ENCODE assay signal across 8 cellular contexts in genomic region chr20:57698191-57698866, GRCh38. TPM values are rescaled to one million over a fixed set of nuclear protein-coding genes. Genes with fewer than 3 reads are reported as not detected.
DNase-seq lines count a peak whose midpoint lies in the region; ATAC-seq and TF ChIP-seq lines count a peak whose summit lies in the region.
"Had no signal": no experiment of that assay in that cellular context is flagged by ENCODE, and none has a peak within 500 bp of the region (broad histone marks: within the 10 kb centered on the region; RNA-seq: fewer than 3 reads in every experiment).

No MANE protein-coding gene starts in this region.

- no peak for TF ChIP-seq POLR2A in gastroesophageal sphincter (IDR thresholded peaks at IDR 0.05)

- no peaks in the 10 kb centered on the region for H4K20me1 ChIP-seq in fibroblast of lung (ENCODE audit: control insufficient read depth, extremely low read depth, insufficient read depth, low read length)

- H3K4me3 Mint-ChIP-seq in activated CD8-positive, alpha-beta memory T cell treated with anti-CD3 and anti-CD28 coated beads, Interleukin-2, amount 10 ng/mL, durations not matched to agents 7 days and 5 days = no peak overlapping the region
- H3K4me3 Mint-ChIP-seq: T-helper 1 cell treated with Interleukin-12 subunit alpha and Interleukin-12 subunit beta and Interleukin-4 antibody, amounts not matched to agents 30 μg/mL and 1 μg/mL, for 36 hours had no signal

- no peaks in the 10 kb centered on the region for H3K9me3 Mint-ChIP-seq in activated CD8-positive, alpha-beta memory T cell treated with anti-CD3 and anti-CD28 coated beads, Interleukin-2, amount 10 ng/mL, durations not matched to agents 7 days and 5 days (ENCODE audit: low read depth)
- H3K9me3 Mint-ChIP-seq: T-helper 1 cell treated with Interleukin-12 subunit alpha and Interleukin-12 subunit beta and Interleukin-4 antibody, amounts not matched to agents 30 μg/mL and 1 μg/mL, for 36 hours had no signal

- peaks cover 3% of the 10 kb centered on the region for H3K27me3 ChIP-seq in fibroblast of lung (ENCODE audit: control insufficient read depth, insufficient read depth, low read length)
- no peaks in the 10 kb centered on the region for H3K27me3 ChIP-seq in gastroesophageal sphincter

- CTCF ChIA-PET in activated CD8-positive, alpha-beta memory T cell treated with anti-CD3 and anti-CD28 coated beads, Interleukin-2, amount 10 ng/mL, durations not matched to agents 7 days and 5 days (lab: Charles Lee) = interaction anchor here (1.0 to 1.6 kb wide), 5 partner anchors 10 to 76 kb away, joined by 3 to 6 read pairs (median 4); no protein-coding TSS in a partner anchor

- no peaks in the 10 kb centered on the region for H3K79me2 ChIP-seq in fibroblast of lung (ENCODE audit: control insufficient read depth, insufficient read depth, low read length)

- peak overlapping the region; percentile 53 for H3K27ac Mint-ChIP-seq in activated CD8-positive, alpha-beta memory T cell treated with anti-CD3 and anti-CD28 coated beads, Interleukin-2, amount 10 ng/mL, durations not matched to agents 7 days and 5 days
- H3K27ac Mint-ChIP-seq: T-helper 1 cell treated with Interleukin-12 subunit alpha and Interleukin-12 subunit beta and Interleukin-4 antibody, amounts not matched to agents 30 μg/mL and 1 μg/mL, for 36 hours had no signal

- peaks cover 6% of the 10 kb centered on the region for H3K27me3 Mint-ChIP-seq in activated CD8-positive, alpha-beta memory T cell treated with anti-CD3 and anti-CD28 coated beads, Interleukin-2, amount 10 ng/mL, durations not matched to agents 7 days and 5 days

- H3K36me3 ChIP-seq in fibroblast of lung (ENCODE audit: control insufficient read depth, insufficient read depth, low read length) (no peaks in the 10 kb centered on the region), gastroesophageal sphincter (no peaks in the 10 kb centered on the region)

- TF ChIP-seq EP300 in gastroesophageal sphincter (IDR thresholded peaks at IDR 0.05) = no peak

- peak overlapping the region; percentile 64 for H3K4me2 ChIP-seq in fibroblast of lung (ENCODE audit: extremely low read depth, insufficient read depth, low read length)

- no peaks in the 10 kb centered on the region for H3K36me3 Mint-ChIP-seq in activated CD8-positive, alpha-beta memory T cell treated with anti-CD3 and anti-CD28 coated beads, Interleukin-2, amount 10 ng/mL, durations not matched to agents 7 days and 5 days

- H3K9me3 ChIP-seq in fibroblast of lung (ENCODE audit: control insufficient read depth, insufficient read depth, low read depth, low read length) = no peaks in the 10 kb centered on the region
- H3K9me3 ChIP-seq in gastroesophageal sphincter = no peaks in the 10 kb centered on the region

- DNase-seq in M059J (ENCODE audit: low read depth) (peak; percentile 100), fibroblast of lung (ENCODE audit: low read depth in 2 of 2) (peak; percentile 95 to 100), HUDEP-2 (lab: John Stamatoyannopoulos, UW; ENCODE audit: unreplicated experiment in 76 of 76) (no peak), COLO668 (lab: John Stamatoyannopoulos, UW; ENCODE audit: unreplicated experiment) (no peak)
- peak; percentile 84 for DNase-seq in activated CD8-positive, alpha-beta memory T cell treated with anti-CD3 and anti-CD28 coated beads, Interleukin-2, amount 10 ng/mL, durations not matched to agents 7 days and 5 days
- peak in 2 of 3 experiments; percentile 51 to 56 for DNase-seq in stimulated activated CD4-positive, alpha-beta T cell treated with anti-CD3 and anti-CD28 coated beads, TNF-alpha, amount 100 ng/mL, for 4 hours (ENCODE audit: low read depth in 3 of 3)

- H3K27ac ChIP-seq in fibroblast of lung (ENCODE audit: insufficient read depth, low read length) (no peak overlapping the region), gastroesophageal sphincter (no peak overlapping the region)

- peaks cover 27% of the 10 kb centered on the region for H3K4me1 Mint-ChIP-seq in activated CD8-positive, alpha-beta memory T cell treated with anti-CD3 and anti-CD28 coated beads, Interleukin-2, amount 10 ng/mL, durations not matched to agents 7 days and 5 days

- no peak overlapping the region for H3K9ac ChIP-seq in fibroblast of lung (ENCODE audit: insufficient read depth, low read length)

- no peak overlapping the region for H2AFZ ChIP-seq in fibroblast of lung (ENCODE audit: low read length)

- peak overlapping the region in 1 of 4 experiments; percentile 23 for H3K4me3 ChIP-seq in fibroblast of lung (replicated peaks in 1 of 4; ENCODE audit: control extremely low read depth in 1 of 4, insufficient read depth in 1 of 4, low read depth in 3 of 4, low read length in 4 of 4)
- H3K4me3 ChIP-seq in gastroesophageal sphincter = no peak overlapping the region

- peaks cover 7% of the 10 kb centered on the region for H3K4me1 ChIP-seq in fibroblast of lung (ENCODE audit: control insufficient read depth, extremely low read depth, insufficient read depth, low read length)
- peaks cover 0 to 55% (median 1%) of the 10 kb centered on the region in 3 donors for H3K4me1 ChIP-seq in gastroesophageal sphincter

- ATAC-seq in activated CD8-positive, alpha-beta memory T cell treated with anti-CD3 and anti-CD28 coated beads, Interleukin-2, amount 10 ng/mL, durations not matched to agents 7 days and 5 days = peak; percentile 96
- ATAC-seq in gastroesophageal sphincter = no peak

- TF ChIP-seq CTCF in fibroblast of lung (conservative IDR thresholded peaks at IDR 0.05 in 1 of 2, IDR thresholded peaks at IDR 0.05 in 1 of 2; ENCODE audit: low read depth in 1 of 2, low read length in 2 of 2) = no peak
- no peak for TF ChIP-seq CTCF in gastroesophageal sphincter (IDR thresholded peaks at IDR 0.05)

- WGBS in gastroesophageal sphincter (ENCODE audit: low coverage in 1 of 2), 2 donors = 66 to 75% methylated on average over 9 to 15 of the region's 15 CpGs

RNA-seq across cellular contexts. Expression of gene PMEPA1, which starts 11.5 kb away (rescaled TPM):
- total RNA-seq in M059J (2014; rRNA removed; shearing (Covaris generic)) = 7.5 and 14.6 TPM in 2 replicates
- 1 to 10 TPM in 1 of 2 experiments, under 1 TPM in 1; 0.20 to 1.2 TPM for total RNA-seq in activated CD8-positive, alpha-beta memory T cell treated with anti-CD3 and anti-CD28 coated beads, Interleukin-2, amount 10 ng/mL, durations not matched to agents 7 days and 5 days
- 0.33 and 1.0 TPM in 2 replicates for total RNA-seq in fibroblast of lung
- polyA plus RNA-seq in fibroblast of lung = 0.19 and 1.0 TPM in 2 replicates
- 0.51 and 2.4 TPM in 2 replicates for polyA plus RNA-seq in fibroblast of lung (2012)
- 0.27 and 1.8 TPM in 2 replicates for polyA minus RNA-seq in fibroblast of lung (ENCODE audit: low replicate concordance)
- total RNA-seq in gastroesophageal sphincter = 10 to 100 TPM in 3 of 4 donors, 1 to 10 TPM in 1; 9.6 to 47.5 (median 18.9) TPM

Comparison
In these comparisons a context has a peak if more than half of its experiments do, and no peak if none do; other contexts are left out.
1. DNase-seq: peak in M059J (single experiment), activated CD8-positive, alpha-beta memory T cell treated with anti-CD3 and anti-CD28 coated beads, Interleukin-2, amount 10 ng/mL, durations not matched to agents 7 days and 5 days (single experiment), fibroblast of lung (2 of 2) and stimulated activated CD4-positive, alpha-beta T cell treated with anti-CD3 and anti-CD28 coated beads, TNF-alpha, amount 100 ng/mL, for 4 hours (2 of 3); none in HUDEP-2 (0 of 76) and COLO668 (single experiment).